Comparison of ENCODE assay signal across 20 cellular contexts in genomic region chr18:44636241-44636640, GRCh38. TPM values are rescaled to one million over a fixed set of nuclear protein-coding genes. Genes with fewer than 3 reads are reported as not detected.
DNase-seq lines count a peak whose midpoint lies in the region; ATAC-seq, FAIRE-seq and TF ChIP-seq lines count a peak whose summit lies in the region.
"Had no signal": no experiment of that assay in that cellular context is flagged by ENCODE, and none has a peak within 500 bp of the region (broad histone marks: within the 10 kb centered on the region; RNA-seq: fewer than 3 reads in every experiment).

No MANE protein-coding gene starts in this region.

- H3K9ac ChIP-seq in GM12878 (ENCODE audit: control insufficient read depth, insufficient read depth, low read length), result no peak overlapping the region
- H3K9ac ChIP-seq: parathyroid adenoma had no signal

- intact Hi-C loops in GM12878 (cut with micrococcal nuclease; ENCODE audit: unreplicated experiment), result no loop called here
- intact Hi-C loops in activated CD4-positive, alpha-beta T cell treated with anti-CD3 and anti-CD28 coated beads, Interleukin-2, amount 10 ng/mL, durations not matched to agents 24 days and 14 days (cut with micrococcal nuclease), result no loop called here

- TF ChIP-seq POLR2A in GM12892 (IDR thresholded peaks at IDR 0.05; ENCODE audit: low read depth, low read length), result no peak
- no peak for TF ChIP-seq POLR2A in GM12878 (IDR thresholded peaks at IDR 0.05; ENCODE audit: low read depth, low read length)

- H3K27me3 Mint-ChIP-seq in activated CD4-positive, alpha-beta T cell treated with anti-CD3 and anti-CD28 coated beads, Interleukin-2, amount 10 ng/mL, durations not matched to agents 24 days and 14 days, result peaks cover 9% of the 10 kb centered on the region
- peaks cover 9% of the 10 kb centered on the region for H3K27me3 Mint-ChIP-seq in activated T-cell treated with anti-CD3 and anti-CD28 coated beads, Interleukin-2, amount 50 U/mL, for 4 hours (ENCODE audit: low read depth)

- TF ChIP-seq RAD21 in GM12878 (IDR thresholded peaks at IDR 0.05; ENCODE audit: insufficient read depth, low read depth, low read length), result no peak

- in situ Hi-C loops in GM12878 (cut with MboI), result no loop called here

- H2AFZ ChIP-seq in GM12878 (ENCODE audit: control insufficient read depth, low read depth, low read length), result no peak overlapping the region
- H2AFZ ChIP-seq: parathyroid adenoma had no signal

- SMC1A ChIA-PET in GM12878 (lab: Charles Lee; ENCODE audit: uncharacterized antibody, unreplicated experiment), result interaction anchor here (1.2 kb wide), 1 partner anchor 25 kb away, joined by 3 read pairs; no protein-coding TSS in a partner anchor

- H3K4me3 ChIP-seq in GM12878, result no peak overlapping the region
- H3K4me3 ChIP-seq: lung had no signal

- H3K4me2 ChIP-seq in GM12878 (ENCODE audit: control insufficient read depth, insufficient read depth), result no peak overlapping the region

- RAD21 ChIA-PET in GM12878 (lab: Charles Lee; ENCODE audit: unreplicated experiment), result interaction anchor here (1.0 to 1.3 kb wide), 2 partner anchors 43 to 46 kb away, joined by 4 read pairs; no protein-coding TSS in a partner anchor

- CTCF ChIA-PET in GM12878 (lab: Yijun Ruan, JAX), result interaction anchor here (2.1 kb wide), 1 partner anchor 7 kb away, joined by 6 read pairs; no protein-coding TSS in a partner anchor

- no peaks in the 10 kb centered on the region for H3K36me3 ChIP-seq in GM12878 (ENCODE audit: control insufficient read depth in 2 of 2, insufficient read depth in 2 of 2, low read length in 1 of 2)
- H3K36me3 ChIP-seq: BE2C, brain microvascular endothelial cell had no signal

- ATAC-seq in HG02981 (IDR thresholded peaks at IDR 0.05; ENCODE audit: unreplicated experiment) (peak; percentile 64), GM12878 (peak; percentile 88)
- no peak for ATAC-seq in activated T-cell treated with anti-CD3 and anti-CD28 coated beads, Interleukin-2, amount 50 U/mL, for 4 hours
- ATAC-seq: HepG2 had no signal

- no peaks in the 10 kb centered on the region for H4K20me1 ChIP-seq in GM12878 (ENCODE audit: control insufficient read depth, insufficient read depth)

- no peak overlapping the region for H3K27ac Mint-ChIP-seq in activated CD4-positive, alpha-beta T cell treated with anti-CD3 and anti-CD28 coated beads, Interleukin-2, amount 10 ng/mL, durations not matched to agents 24 days and 14 days
- H3K27ac Mint-ChIP-seq: activated T-helper 2 cell treated with anti-CD3 and anti-CD28 coated beads, Interferon-gamma antibody, Interleukin-2, Interleukin-4, amounts not matched to agents 10 μg/mL and 5 μg/mL and 100 μg/mL, durations not matched to agents 14 hours and 24 hours and 36 hours had no signal

- H3K4me1 ChIP-seq in GM12878 (ENCODE audit: control insufficient read depth, insufficient read depth, low read length), result peaks cover 5% of the 10 kb centered on the region
- H3K4me1 ChIP-seq: BE2C, parathyroid adenoma had no signal

- no peaks in the 10 kb centered on the region for H3K9me3 ChIP-seq in GM12878 (replicated peaks; ENCODE audit: control insufficient read depth, insufficient read depth, low read length)
- H3K9me3 ChIP-seq: BE2C had no signal

- H3K4me3 Mint-ChIP-seq in activated CD4-positive, alpha-beta T cell treated with anti-CD3 and anti-CD28 coated beads, Interleukin-2, amount 10 ng/mL, durations not matched to agents 24 days and 14 days, result no peak overlapping the region
- H3K4me3 Mint-ChIP-seq in activated T-cell treated with anti-CD3 and anti-CD28 coated beads, Interleukin-2, amount 50 U/mL, for 4 hours, result no peak overlapping the region

- no peak for TF ChIP-seq EP300 in GM12878 (IDR thresholded peaks at IDR 0.05; ENCODE audit: borderline replicate concordance in 1 of 2, control insufficient read depth in 1 of 2, low read depth in 2 of 2, low read length in 2 of 2)

- H3K79me2 ChIP-seq in GM12878 (ENCODE audit: control insufficient read depth, insufficient read depth, low read length), result no peaks in the 10 kb centered on the region
- H3K79me2 ChIP-seq: parathyroid adenoma had no signal

- peak; percentile 64 for FAIRE-seq in GM12892 (lab: Jason Lieb, UNC)
- FAIRE-seq in GM12878 (lab: Jason Lieb, UNC), result no peak
- FAIRE-seq: HepG2 had no signal

- DNase-seq in GM12892 (ENCODE audit: insufficient read length), result no peak
- peak; percentile 18 for DNase-seq in GM20000 (ENCODE audit: low spot score)
- DNase-seq in GM12878 (ENCODE audit: low read depth, low spot score), result no peak
- DNase-seq in NCI-H1930 (lab: John Stamatoyannopoulos, UW), result no peak
- no peak for DNase-seq in NCI-H774 (lab: John Stamatoyannopoulos, UW)
- DNase-seq in activated CD4-positive, alpha-beta T cell treated with anti-CD3 and anti-CD28 coated beads, Interleukin-2, amount 10 ng/mL, durations not matched to agents 24 days and 14 days, result no peak
- no peak for DNase-seq in activated T-cell treated with anti-CD3 and anti-CD28 coated beads, Interleukin-2, amount 50 U/mL, for 4 hours
- DNase-seq: activated CD4-positive, alpha-beta T cell treated with anti-CD3 and anti-CD28 coated beads for 4 hours; BE2C; brain microvascular endothelial cell; DND-41; NCI-H187; stimulated activated CD4-positive, alpha-beta T cell treated with anti-CD3 and anti-CD28 coated beads, Interleukin-1b, Interleukin-23, amount 100 ng/mL, for 48 hours; stimulated activated naive CD4-positive, alpha-beta T cell treated with Interleukin-2 at 50 U/mL for 16 hours; T-helper 1 cell had no signal

- H3K36me3 Mint-ChIP-seq in activated CD4-positive, alpha-beta T cell treated with anti-CD3 and anti-CD28 coated beads, Interleukin-2, amount 10 ng/mL, durations not matched to agents 24 days and 14 days (ENCODE audit: low read depth), result no peaks in the 10 kb centered on the region
- H3K36me3 Mint-ChIP-seq in activated T-cell treated with anti-CD3 and anti-CD28 coated beads, Interleukin-2, amount 50 U/mL, for 4 hours (ENCODE audit: insufficient read depth), result no peaks in the 10 kb centered on the region

- POLR2A ChIA-PET in GM12878 (lab: Charles Lee), result no interaction called here

- BruUV-seq in GM12878 (replicated peaks; lab: Mats Ljungman, UMichigan), result no TSS peak

- TF ChIP-seq CTCF in GM20000 (IDR thresholded peaks at IDR 0.05; ENCODE audit: extremely low read depth, missing control alignments) (no peak), GM12878 (IDR thresholded peaks at IDR 0.05 in 2 of 3, conservative IDR thresholded peaks at IDR 0.05 in 1 of 3; ENCODE audit: control insufficient read depth in 2 of 3, extremely low read depth in 1 of 3, insufficient read depth in 1 of 3, low read depth in 3 of 3, low read length in 3 of 3) (no peak)

- H3K9me3 Mint-ChIP-seq in activated CD4-positive, alpha-beta T cell treated with anti-CD3 and anti-CD28 coated beads, Interleukin-2, amount 10 ng/mL, durations not matched to agents 24 days and 14 days, result peaks cover 2% of the 10 kb centered on the region
- no peaks in the 10 kb centered on the region for H3K9me3 Mint-ChIP-seq in activated T-cell treated with anti-CD3 and anti-CD28 coated beads, Interleukin-2, amount 50 U/mL, for 4 hours

- H3K4me1 Mint-ChIP-seq in activated CD4-positive, alpha-beta T cell treated with anti-CD3 and anti-CD28 coated beads, Interleukin-2, amount 10 ng/mL, durations not matched to agents 24 days and 14 days, result peaks cover 3% of the 10 kb centered on the region
- H3K4me1 Mint-ChIP-seq in activated T-cell treated with anti-CD3 and anti-CD28 coated beads, Interleukin-2, amount 50 U/mL, for 4 hours (ENCODE audit: low read depth), result peaks cover 10% of the 10 kb centered on the region

- H3K27ac ChIP-seq in GM12878 (ENCODE audit: control insufficient read depth, insufficient read depth), result no peak overlapping the region
- H3K27ac ChIP-seq: brain microvascular endothelial cell, parathyroid adenoma had no signal

- no peaks in the 10 kb centered on the region; a peak in 1 of 4 replicates for H3K27me3 ChIP-seq in GM12878 (replicated peaks in 1 of 2; ENCODE audit: control insufficient read depth in 2 of 2, insufficient read depth in 2 of 2, low read length in 1 of 2)
- H3K27me3 ChIP-seq: BE2C, brain microvascular endothelial cell had no signal

TF ChIP-seq in GM12878, 131 proteins besides CTCF, POLR2A, EP300 and RAD21 (continues in another document):
- no peak for TF ChIP-seq SIN3A (IDR thresholded peaks at IDR 0.05; ENCODE audit: low read depth, low read length)
- 0 out of 2 replicates have a peak, but pooled peaks have one; percentile 22 for TF ChIP-seq EED (IDR thresholded peaks at IDR 0.05; ENCODE audit: low read depth)
- 0 out of 2 replicates have a peak, but pooled peaks have one; percentile 40 for TF ChIP-seq DPF2 (IDR thresholded peaks at IDR 0.05)
- TF ChIP-seq BHLHE40 (IDR thresholded peaks at IDR 0.05; ENCODE audit: borderline replicate concordance in 1 of 2, low read depth in 2 of 2, low read length in 1 of 2), result 0 out of 4 replicates have a peak, but pooled peaks of 1 of the 2 experiments have one; percentile 11

RNA-seq across cellular contexts. Expression of gene SETBP1, which starts 44.4 kb away (rescaled TPM):
- 4.8 TPM for polyA plus RNA-seq in GM12892 (2012; ENCODE audit: missing spikeins)
- 124 and 128 TPM in 2 replicates for total RNA-seq in GM12878 (2013; cell fraction: nucleolus; rRNA removed)
- total RNA-seq in GM12878 (2014; rRNA removed), result 13.5 and 13.7 TPM in 2 replicates
- total RNA-seq in GM12878 (2014; rRNA removed; fragmentation: Illumina TruSeq; extraction: Trizol), result 11.9 and 12.5 TPM in 2 replicates
- 23.7 and 29.7 TPM in 2 replicates for total RNA-seq in GM12878 (2021)
- 1.9 TPM for polyA plus RNA-seq in GM12878 (2011; ENCODE audit: low read depth)
- polyA plus RNA-seq in GM12878 (2011; rRNA removed), result 15.0 and 15.4 TPM in 2 replicates
- polyA plus RNA-seq in GM12878 (2011; cell fraction: cytosol; rRNA removed), result 8.8 and 10.3 TPM in 2 replicates
- 31.0 and 32.9 TPM in 2 replicates for polyA plus RNA-seq in GM12878 (2011; cell fraction: nucleus; rRNA removed)
- polyA plus RNA-seq in GM12878 (2012), result 2.0 and 3.2 TPM in 2 replicates
- polyA plus RNA-seq in GM12878 (2014; fragmentation: Illumina TruSeq; extraction: Trizol), result 9.7 and 10.3 TPM in 2 replicates
- 1 to 10 TPM in 1 of 2 experiments, under 1 TPM in 1; 0.99 to 2.6 TPM for polyA plus RNA-seq in GM12878 (2014; fragmentation: Nextera tagmentation; extraction: Ambion mirVana)
- 6.9 and 7.0 TPM in 2 replicates for polyA plus RNA-seq in GM12878 (2014; rRNA removed)
- polyA plus RNA-seq in GM12878 (2016; fragmentation: Nextera tagmentation; extraction: Ambion mirVana), result 1 to 10 TPM; 4.0 to 4.3 TPM
- 41.5 and 46.6 TPM in 2 replicates for polyA minus RNA-seq in GM12878 (2011; rRNA and poly(A)+ RNA removed)
- polyA minus RNA-seq in GM12878 (2011; cell fraction: cytosol; rRNA and poly(A)+ RNA removed), result 9.6 and 12.1 TPM in 2 replicates
- 77.5 and 127 TPM in 2 replicates for polyA minus RNA-seq in GM12878 (2011; cell fraction: nucleus; rRNA and poly(A)+ RNA removed)
- 21.9 and 22.6 TPM in 2 replicates for total RNA-seq in activated CD4-positive, alpha-beta T cell treated with anti-CD3 and anti-CD28 coated beads, Interleukin-2, amount 10 ng/mL, durations not matched to agents 24 days and 14 days
- total RNA-seq in activated T-cell treated with anti-CD3 and anti-CD28 coated beads, Interleukin-2, amount 50 U/mL, for 4 hours, result 1 to 10 TPM; 6.2 to 9.2 (median 7.6) TPM

Comparison
In these comparisons a context has a peak if more than half of its experiments do, and no peak if none do; other contexts are left out.
1. ATAC-seq: peak in HG02981 (single experiment) and GM12878 (single experiment); none in activated T-cell treated with anti-CD3 and anti-CD28 coated beads, Interleukin-2, amount 50 U/mL, for 4 hours (0 of 2).